In genomic region chr15:60652870-60653269, GRCh38 we compare ENCODE assay signal across 32 cellular contexts.
DNase-seq lines count a peak whose midpoint lies in the region; ATAC-seq and TF ChIP-seq lines count a peak whose summit lies in the region.
"Had no signal": no experiment of that assay in that cellular context is flagged by ENCODE, and none has a peak within 500 bp of the region (broad histone marks: within the 10 kb centered on the region; RNA-seq: fewer than 3 reads in every experiment).

No MANE protein-coding gene starts in this region.

- H3K27me3 Mint-ChIP-seq in T-cell: no peaks in the 10 kb centered on the region
- H3K27me3 Mint-ChIP-seq in Calu3 (ENCODE audit: unreplicated experiment): peaks cover 36% of the 10 kb centered on the region
- H3K27me3 Mint-ChIP-seq: activated CD4-positive, alpha-beta T cell treated with anti-CD3 and anti-CD28 coated beads for 36 hours; CD8-positive, alpha-beta memory T cell had no signal

- H3K4me3 ChIP-seq in psoas muscle: no peak overlapping the region
- H3K4me3 ChIP-seq: A549, body of pancreas, esophagus muscularis mucosa, right atrium auricular region, smooth muscle cell, tibial nerve had no signal

- H3K4me1 ChIP-seq in psoas muscle: peaks cover 54% of the 10 kb centered on the region
- H3K4me1 ChIP-seq: A549, body of pancreas, esophagus muscularis mucosa, right atrium auricular region had no signal

- intact Hi-C loops in psoas muscle (cut with DNase I) (loop anchor here in 1 of 2 donors (10.0 kb wide), 1 partner anchor 262 kb away; no protein-coding TSS in a partner anchor), Right ventricle myocardium inferior (cut with DNase I) (no loop called here), Calu3 (cut with micrococcal nuclease; ENCODE audit: unreplicated experiment) (no loop called here)

- no TSS peak for BruUV-seq in Calu3 (replicated peaks; lab: Mats Ljungman, UMichigan)

- ATAC-seq in T-cell (replicated peaks in 1 of 4) (no peak), psoas muscle (no peak), Right ventricle myocardium inferior (no peak), GM19397 (IDR thresholded peaks at IDR 0.05; ENCODE audit: unreplicated experiment) (no peak)
- ATAC-seq: A549; activated CD4-positive, alpha-beta T cell treated with anti-CD3 and anti-CD28 coated beads for 36 hours; body of pancreas; left cardiac atrium had no signal

- peak overlapping the region; percentile 12 for H3K27ac ChIP-seq in psoas muscle
- H3K27ac ChIP-seq: A549, body of pancreas, esophagus muscularis mucosa, HL-60, parathyroid adenoma, right atrium auricular region, tibial nerve had no signal

- no peaks in the 10 kb centered on the region for H3K9me3 Mint-ChIP-seq in T-cell
- H3K9me3 Mint-ChIP-seq in Calu3 (ENCODE audit: low read depth, unreplicated experiment): no peaks in the 10 kb centered on the region
- H3K9me3 Mint-ChIP-seq: CD8-positive, alpha-beta memory T cell; neural crest cell had no signal

- H3K4me3 Mint-ChIP-seq in T-cell (no peak overlapping the region), Calu3 (ENCODE audit: low read depth, unreplicated experiment) (no peak overlapping the region)
- H3K4me3 Mint-ChIP-seq: activated CD4-positive, alpha-beta T cell treated with anti-CD3 and anti-CD28 coated beads for 36 hours; neural crest cell had no signal

- no peaks in the 10 kb centered on the region for H3K9me3 ChIP-seq in psoas muscle
- H3K9me3 ChIP-seq: A549, body of pancreas, esophagus muscularis mucosa, right atrium auricular region, tibial nerve had no signal

- DNase-seq in NCI-H2171 treated with DMSO at 0.1 percent for 48 hours (lab: John Stamatoyannopoulos, UW) (peak; percentile 13), NCI-H2171 (lab: John Stamatoyannopoulos, UW) (no peak), NCI-H146 (lab: John Stamatoyannopoulos, UW) (peak; percentile 12), T-cell (no peak), psoas muscle (no peak), Right ventricle myocardium inferior (ENCODE audit: missing footprints) (no peak), Calu3 (no peak)
- DNase-seq: activated CD4-positive, alpha-beta T cell treated with anti-CD3 and anti-CD28 coated beads for 36 hours; activated naive CD4-positive, alpha-beta T cell; activated T-cell treated with anti-CD3 and anti-CD28 coated beads for 4 hours; AML-193; body of pancreas; CD8-positive, alpha-beta memory T cell; dermis blood vessel endothelial cell; DND-41; foreskin melanocyte; Kasumi-1; left cardiac atrium; MV-4-11; NCI-H1930; NCI-H446 treated with DMSO at 0.1 percent for 48 hours; stimulated activated CD4-positive, alpha-beta T cell treated with anti-CD3 and anti-CD28 coated beads, Interleukin-2, amount 100 ng/mL, for 24 hours; T-helper 2 cell had no signal

- CTCF ChIA-PET in T-cell (lab: Charles Lee) (interaction anchor here (0.5 to 1.3 kb wide), 2 partner anchors 67 to 146 kb away, joined by 6 read pairs; no protein-coding TSS in a partner anchor), Calu3 (lab: Charles Lee) (no interaction called here)

- H3K36me3 Mint-ChIP-seq in T-cell: peaks cover 5% of the 10 kb centered on the region
- no peaks in the 10 kb centered on the region for H3K36me3 Mint-ChIP-seq in Calu3 (ENCODE audit: insufficient read depth, unreplicated experiment)

- 82 to 94% (median 82%) methylated on average over 5 of the region's 5 CpGs for WGBS in psoas muscle, 3 donors

- no peaks in the 10 kb centered on the region for H3K27me3 ChIP-seq in psoas muscle (ENCODE audit: insufficient read depth in 3 of 3, low read length in 2 of 3)
- H3K27me3 ChIP-seq: body of pancreas, esophagus muscularis mucosa, right atrium auricular region, tibial nerve had no signal

- H3K27ac Mint-ChIP-seq in T-cell: peak overlapping the region; percentile 0 to 38
- H3K27ac Mint-ChIP-seq in Calu3 (ENCODE audit: unreplicated experiment): no peak overlapping the region
- H3K27ac Mint-ChIP-seq: activated CD4-positive, alpha-beta T cell treated with anti-CD3 and anti-CD28 coated beads for 36 hours had no signal

- POLR2A ChIA-PET in T-cell (lab: Charles Lee): interaction anchor here in 1 of 2 donors (0.7 kb wide), 1 partner anchor 72 kb away, joined by 4 read pairs; no protein-coding TSS in a partner anchor

- peaks cover 50 to 67% (median 51%) of the 10 kb centered on the region in 3 donors for H3K4me1 Mint-ChIP-seq in T-cell
- H3K4me1 Mint-ChIP-seq in Calu3 (ENCODE audit: low read depth, unreplicated experiment): no peaks in the 10 kb centered on the region

- TF ChIP-seq CTCF in psoas muscle (IDR thresholded peaks at IDR 0.05): no peak
- no peak for TF ChIP-seq CTCF in Calu3 (IDR thresholded peaks at IDR 0.05; ENCODE audit: unreplicated experiment)

- H3K36me3 ChIP-seq in psoas muscle (ENCODE audit: insufficient read depth in 1 of 2, low read depth in 1 of 2): no peaks in the 10 kb centered on the region
- H3K36me3 ChIP-seq: esophagus muscularis mucosa, right atrium auricular region, tibial nerve had no signal

Comparison
In these comparisons a context has a peak if more than half of its experiments do, and no peak if none do; other contexts are left out.
1. DNase-seq: peak in NCI-H2171 treated with DMSO at 0.1 percent for 48 hours (single experiment) and NCI-H146 (single experiment); none in NCI-H2171 (single experiment), T-cell (0 of 34), psoas muscle (0 of 2), Right ventricle myocardium inferior (single experiment) and Calu3 (single experiment).